Comparison of ENCODE assay signal across 1 cellular context in genomic region chr12:93127582-93128331, GRCh38.
TF ChIP-seq lines count a peak whose summit lies in the region.

No MANE protein-coding gene starts in this region.

TF ChIP-seq in HepG2, 621 proteins besides CTCF, POLR2A, EP300 and RAD21 (continued from another document):
- TF ChIP-seq ZNF407 (CRISPR knock-in tag; IDR thresholded peaks at IDR 0.05; ENCODE audit: not compliant biosample characterization) (peak; percentile 42), SOX13 (IDR thresholded peaks at IDR 0.05) (peak; percentile 89), SOX13 (CRISPR knock-in tag; conservative IDR thresholded peaks at IDR 0.05 in 1 of 2, IDR thresholded peaks at IDR 0.05 in 1 of 2) (peak in 1 of 2 experiments; percentile 93; a peak in 2 of 4 replicates), ZNF75D (CRISPR knock-in tag; IDR thresholded peaks at IDR 0.05; ENCODE audit: borderline replicate concordance) (no peak), MEIS1 (CRISPR knock-in tag; IDR thresholded peaks at IDR 0.05; ENCODE audit: borderline replicate concordance) (peak; percentile 98), ZMYM3 (CRISPR knock-in tag; IDR thresholded peaks at IDR 0.05) (peak; percentile 94), ZNF280D (CRISPR knock-in tag; IDR thresholded peaks at IDR 0.05) (peak; percentile 97), ZNF704 (CRISPR knock-in tag; IDR thresholded peaks at IDR 0.05; ENCODE audit: borderline replicate concordance) (no peak; the same call in 1 of the 2 replicates), ZNF616 (CRISPR knock-in tag; IDR thresholded peaks at IDR 0.05; ENCODE audit: low read depth) (no peak), CREB3 (CRISPR knock-in tag; IDR thresholded peaks at IDR 0.05) (no peak), ZNF850 (CRISPR knock-in tag; conservative IDR thresholded peaks at IDR 0.05) (no peak), THRA (CRISPR knock-in tag; IDR thresholded peaks at IDR 0.05; ENCODE audit: borderline replicate concordance) (peak; percentile 95), ZNF282 (IDR thresholded peaks at IDR 0.05; ENCODE audit: partially characterized antibody) (no peak), FIP1L1 (IDR thresholded peaks at IDR 0.05; ENCODE audit: borderline replicate concordance, insufficient read depth, low read depth, low read length) (no peak), HIVEP1 (CRISPR knock-in tag; IDR thresholded peaks at IDR 0.05) (0 out of 2 replicates have a peak, but pooled peaks have one; percentile 53), NR3C1 (CRISPR knock-in tag; IDR thresholded peaks at IDR 0.05) (no peak), MYPOP (CRISPR knock-in tag; IDR thresholded peaks at IDR 0.05) (peak; percentile 84; the same call in 1 of the 2 replicates), ZNF549 (CRISPR knock-in tag; IDR thresholded peaks at IDR 0.05) (no peak), CBX1 (IDR thresholded peaks at IDR 0.05; ENCODE audit: low read depth) (no peak), AKNA (CRISPR knock-in tag; IDR thresholded peaks at IDR 0.05; ENCODE audit: borderline replicate concordance) (no peak), ZNF382 (CRISPR knock-in tag; IDR thresholded peaks at IDR 0.05; ENCODE audit: borderline replicate concordance) (no peak), ZNF20 (CRISPR knock-in tag; IDR thresholded peaks at IDR 0.05) (no peak), SAFB2 (CRISPR knock-in tag; IDR thresholded peaks at IDR 0.05; ENCODE audit: borderline replicate concordance, low read depth) (peak; percentile 96), ZNF746 (CRISPR knock-in tag; IDR thresholded peaks at IDR 0.05) (peak; percentile 86), ZNF205 (CRISPR knock-in tag; IDR thresholded peaks at IDR 0.05) (peak; percentile 93), DPF2 (CRISPR knock-in tag; IDR thresholded peaks at IDR 0.05; ENCODE audit: borderline replicate concordance, low read depth) (peak; percentile 96)
